Comparison of ENCODE assay signal across 10 cellular contexts in the genomic region with DNA sequence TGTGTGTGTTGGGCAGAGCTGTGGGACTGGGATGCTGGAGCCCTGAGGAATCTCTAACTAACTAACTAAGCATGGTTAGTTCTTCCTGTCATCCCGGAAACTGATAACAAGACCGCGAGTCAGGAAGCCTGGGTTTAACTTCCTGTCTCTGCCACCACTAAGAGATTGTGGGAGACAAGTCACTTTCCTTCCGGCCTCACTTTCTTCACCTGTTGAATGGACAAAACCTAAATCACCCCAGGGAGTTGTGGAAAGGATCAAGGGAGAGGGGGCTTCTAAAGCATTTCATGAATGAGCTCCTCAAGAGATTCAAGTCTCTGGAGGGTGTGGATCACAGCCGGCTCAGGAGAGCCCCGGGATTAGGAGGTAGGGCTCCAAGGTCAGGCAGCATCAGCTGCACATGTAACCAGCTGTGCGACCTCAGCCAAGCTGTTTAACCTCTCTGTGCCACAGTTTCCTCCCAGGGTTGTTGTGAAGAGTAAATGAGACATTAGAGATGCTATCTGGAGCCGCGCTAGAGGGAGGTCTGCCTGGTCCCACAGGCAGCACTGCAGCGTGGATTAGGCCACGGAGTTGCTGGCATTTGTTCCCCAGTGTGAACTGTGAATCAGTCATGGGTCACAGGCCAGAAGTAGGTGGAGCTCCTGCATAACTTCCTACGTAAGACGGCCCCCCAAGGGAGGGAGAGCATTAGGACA.
DNase-seq lines count a peak whose midpoint lies in the region; ATAC-seq and TF ChIP-seq lines count a peak whose summit lies in the region.
"Had no signal": no experiment of that assay in that cellular context is flagged by ENCODE, and none has a peak within 500 bp of the region (broad histone marks: within the 10 kb centered on the region; RNA-seq: fewer than 3 reads in every experiment).

No MANE protein-coding gene starts in this region.

- H3K27ac Mint-ChIP-seq in activated CD4-positive, alpha-beta T cell treated with anti-CD3 and anti-CD28 coated beads, Interleukin-2, amount 10 ng/mL, durations not matched to agents 24 days and 14 days = peak overlapping the region; percentile 74

- H3K4me3 ChIP-seq in heart left ventricle = no peak overlapping the region

- no peaks in the 10 kb centered on the region for H3K9me3 ChIP-seq in heart left ventricle

- peak overlapping the region in 1 of 12 donors; percentile 12 for H3K27ac ChIP-seq in heart left ventricle
- H3K27ac ChIP-seq: HL-60 had no signal

- no peaks in the 10 kb centered on the region for H3K36me3 Mint-ChIP-seq in activated CD4-positive, alpha-beta T cell treated with anti-CD3 and anti-CD28 coated beads, Interleukin-2, amount 10 ng/mL, durations not matched to agents 24 days and 14 days (ENCODE audit: low read depth)

- peaks cover 46% of the 10 kb centered on the region for H3K27me3 Mint-ChIP-seq in activated CD4-positive, alpha-beta T cell treated with anti-CD3 and anti-CD28 coated beads, Interleukin-2, amount 10 ng/mL, durations not matched to agents 24 days and 14 days

- no peaks in the 10 kb centered on the region for H3K9me3 Mint-ChIP-seq in activated CD4-positive, alpha-beta T cell treated with anti-CD3 and anti-CD28 coated beads, Interleukin-2, amount 10 ng/mL, durations not matched to agents 24 days and 14 days

- peaks cover 23% of the 10 kb centered on the region for H3K4me1 Mint-ChIP-seq in activated CD4-positive, alpha-beta T cell treated with anti-CD3 and anti-CD28 coated beads, Interleukin-2, amount 10 ng/mL, durations not matched to agents 24 days and 14 days

- H3K36me3 ChIP-seq in heart left ventricle = no peaks in the 10 kb centered on the region

- WGBS in heart left ventricle, 4 donors = 48 to 54% (median 48%) methylated on average over 13 of the region's 13 CpGs

- ATAC-seq in heart left ventricle (no peak), HG03108 (IDR thresholded peaks at IDR 0.05; ENCODE audit: unreplicated experiment) (no peak)

- TF ChIP-seq CTCF in heart left ventricle (IDR thresholded peaks at IDR 0.05) = no peak

- TF ChIP-seq POLR2A in heart left ventricle (IDR thresholded peaks at IDR 0.05) = no peak

- intact Hi-C loops in cardiac septum (cut with DNase I) (no loop called here), heart left ventricle (cut with DNase I) (no loop called here)
- intact Hi-C loops in activated CD4-positive, alpha-beta T cell treated with anti-CD3 and anti-CD28 coated beads, Interleukin-2, amount 10 ng/mL, durations not matched to agents 24 days and 14 days (cut with micrococcal nuclease) = loop anchor here (2.0 to 5.0 kb wide), 2 partner anchors 65 to 267 kb away; no protein-coding TSS in a partner anchor

- H3K4me3 Mint-ChIP-seq in activated CD4-positive, alpha-beta T cell treated with anti-CD3 and anti-CD28 coated beads, Interleukin-2, amount 10 ng/mL, durations not matched to agents 24 days and 14 days = peak overlapping the region; percentile 70

- H3K4me1 ChIP-seq in heart left ventricle = peaks cover 0 to 32% (median 4%) of the 10 kb centered on the region in 12 donors

- H3K27me3 ChIP-seq in heart left ventricle = peaks cover 0 to 28% (median 4%) of the 10 kb centered on the region in 9 donors

- peak; percentile 69 for DNase-seq in cardiac septum (ENCODE audit: low spot score)
- DNase-seq in heart left ventricle = no peak
- DNase-seq in activated CD4-positive, alpha-beta T cell treated with anti-CD3 and anti-CD28 coated beads, Interleukin-2, amount 10 ng/mL, durations not matched to agents 24 days and 14 days = peak; percentile 84
- DNase-seq in fibroblast of gingiva (ENCODE audit: low read depth) = peak; percentile 13
- DNase-seq in stromal cell of bone marrow (ENCODE audit: low read depth) = peak; percentile 27
- DNase-seq in ecto neural progenitor cell (ENCODE audit: low spot score) = no peak
- DNase-seq in COLO829 (ENCODE audit: low spot score) = no peak
- DNase-seq: C1 segment of cervical spinal cord had no signal

Comparison
In these comparisons a context has a peak if more than half of its experiments do, and no peak if none do; other contexts are left out.
1. DNase-seq: peak in cardiac septum (single experiment), activated CD4-positive, alpha-beta T cell treated with anti-CD3 and anti-CD28 coated beads, Interleukin-2, amount 10 ng/mL, durations not matched to agents 24 days and 14 days (single experiment), fibroblast of gingiva (single experiment) and stromal cell of bone marrow (single experiment); none in heart left ventricle (0 of 5), ecto neural progenitor cell (single experiment) and COLO829 (single experiment).